ENCODE assay signal across 8 cellular contexts in genomic region chr9:120936764-120937122, GRCh38. TPM values are rescaled to one million over a fixed set of nuclear protein-coding genes. Genes with fewer than 3 reads are reported as not detected.
DNase-seq lines count a peak whose midpoint lies in the region; ATAC-seq and TF ChIP-seq lines count a peak whose summit lies in the region.

No MANE protein-coding gene starts in this region.

- H3K27ac ChIP-seq in 22Rv1 = peak overlapping the region; percentile 66; the same call in 1 of the 2 replicates
- H3K27ac ChIP-seq in ascending aorta = peak overlapping the region; percentile 97 to 98

- H3K4me1 ChIP-seq in ascending aorta = peaks cover 34 to 79% of the 10 kb centered on the region in 2 donors

- no peak for DNase-seq in HFFc6
- no peak for DNase-seq in ascending aorta (ENCODE audit: low spot score in 2 of 2)
- no peak for DNase-seq in natural killer cell treated with Interleukin-12 subunit alpha and Interleukin-12 subunit beta and Interleukin-15 and Interleukin-18, amount 100 ng/mL, for 72 hours (ENCODE audit: low spot score)
- DNase-seq in NCI-H2196 (lab: John Stamatoyannopoulos, UW; ENCODE audit: unreplicated experiment) = no peak
- no peak for DNase-seq in NCI-H2081 (lab: John Stamatoyannopoulos, UW)
- no peak for DNase-seq in AG08396 (ENCODE audit: low spot score)
- DNase-seq in NCI-H187 treated with DMSO at 0.1 percent for 48 hours (lab: John Stamatoyannopoulos, UW) = no peak

- H3K4me3 ChIP-seq in ascending aorta = no peak overlapping the region

- 0 out of 2 replicates have a peak, but pooled peaks cover 2% of the 10 kb centered on the region for H3K27me3 Mint-ChIP-seq in HFFc6 (ENCODE audit: insufficient read depth)
- peaks cover 0 to 6% of the 10 kb centered on the region in 2 donors for H3K27me3 Mint-ChIP-seq in natural killer cell treated with Interleukin-12 subunit alpha and Interleukin-12 subunit beta and Interleukin-15 and Interleukin-18, amount 100 ng/mL, for 72 hours

- TF ChIP-seq CTCF in 22Rv1 (IDR thresholded peaks at IDR 0.05) (peak; percentile 64), HFFc6 (IDR thresholded peaks at IDR 0.05) (peak; percentile 68), ascending aorta (IDR thresholded peaks at IDR 0.05) (no peak)

- H3K27me3 ChIP-seq in ascending aorta = no peaks in the 10 kb centered on the region

- intact Hi-C loops in ascending aorta (cut with DNase I) = loop anchor here (1.0 to 10.0 kb wide), 7 partner anchors 20 to 348 kb away; partner anchors contain the start of genes FBXW2 and PHF19

- peak overlapping the region; percentile 82 for H3K4me3 Mint-ChIP-seq in HFFc6
- H3K4me3 Mint-ChIP-seq in natural killer cell treated with Interleukin-12 subunit alpha and Interleukin-12 subunit beta and Interleukin-15 and Interleukin-18, amount 100 ng/mL, for 72 hours = peak overlapping the region; percentile 78

- ATAC-seq in natural killer cell treated with Interleukin-12 subunit alpha and Interleukin-12 subunit beta and Interleukin-15 and Interleukin-18, amount 100 ng/mL, for 72 hours = no peak

- H3K9me3 ChIP-seq in ascending aorta = no peaks in the 10 kb centered on the region

- H3K36me3 Mint-ChIP-seq in HFFc6 (ENCODE audit: low read depth) = no peaks in the 10 kb centered on the region
- H3K36me3 Mint-ChIP-seq in natural killer cell treated with Interleukin-12 subunit alpha and Interleukin-12 subunit beta and Interleukin-15 and Interleukin-18, amount 100 ng/mL, for 72 hours = no peaks in the 10 kb centered on the region

- no peaks in the 10 kb centered on the region for H3K36me3 ChIP-seq in ascending aorta

- peak overlapping the region; percentile 92 for H3K27ac Mint-ChIP-seq in HFFc6
- peak overlapping the region; percentile 79 to 97 for H3K27ac Mint-ChIP-seq in natural killer cell treated with Interleukin-12 subunit alpha and Interleukin-12 subunit beta and Interleukin-15 and Interleukin-18, amount 100 ng/mL, for 72 hours

- H3K9me3 Mint-ChIP-seq in HFFc6 = no peaks in the 10 kb centered on the region
- no peaks in the 10 kb centered on the region for H3K9me3 Mint-ChIP-seq in natural killer cell treated with Interleukin-12 subunit alpha and Interleukin-12 subunit beta and Interleukin-15 and Interleukin-18, amount 100 ng/mL, for 72 hours

- peaks cover 56% of the 10 kb centered on the region for H3K4me1 Mint-ChIP-seq in HFFc6 (ENCODE audit: low read depth)
- peaks cover 47 to 48% of the 10 kb centered on the region in 2 donors for H3K4me1 Mint-ChIP-seq in natural killer cell treated with Interleukin-12 subunit alpha and Interleukin-12 subunit beta and Interleukin-15 and Interleukin-18, amount 100 ng/mL, for 72 hours (ENCODE audit: low read depth in 2 of 2)

RNA-seq across cellular contexts. Expression of gene TRAF1, which starts 10.1 kb away (rescaled TPM):
- 1 to 10 TPM in 1 of 6 experiments, under 1 TPM in 5; 0.54 to 1.0 (median 0.87) TPM for total RNA-seq in HFFc6 (2021; fragmentation: NEBNext Ultra II Directional; extraction: Animal tissue kit (Norgen Biotek cat#: 25700))
- total RNA-seq in ascending aorta = 16.7 TPM
- 100 to 1,000 TPM; 145 to 375 TPM for total RNA-seq in natural killer cell treated with Interleukin-12 subunit alpha and Interleukin-12 subunit beta and Interleukin-15 and Interleukin-18, amount 100 ng/mL, for 72 hours

RNA-seq across cellular contexts. Expression of gene PHF19, which starts 59.8 kb away (rescaled TPM):
- 10 to 100 TPM; 49.1 to 83.4 (median 75.7) TPM for total RNA-seq in HFFc6 (2021; fragmentation: NEBNext Ultra II Directional; extraction: Animal tissue kit (Norgen Biotek cat#: 25700))
- total RNA-seq in ascending aorta = 33.0 TPM
- 100 to 1,000 TPM in 1 of 2 donors, 10 to 100 TPM in 1; 97.4 to 177 TPM for total RNA-seq in natural killer cell treated with Interleukin-12 subunit alpha and Interleukin-12 subunit beta and Interleukin-15 and Interleukin-18, amount 100 ng/mL, for 72 hours

Comparison
In these comparisons a context has a peak if more than half of its experiments do, and no peak if none do; other contexts are left out.
1. CTCF ChIP-seq: peak in 22Rv1 (single experiment) and HFFc6 (single experiment); none in ascending aorta (0 of 3).